ENCODE assay signal across 8 cellular contexts in genomic region chr12:60185060-60185459, GRCh38.
"Had no signal": no experiment of that assay in that cellular context is flagged by ENCODE, and none has a peak within 500 bp of the region (broad histone marks: within the 10 kb centered on the region; RNA-seq: fewer than 3 reads in every experiment).

No MANE protein-coding gene starts in this region.

- DNase-seq: GDM1, GF-D8 had no signal

- ATAC-seq: GM12878 had no signal

- FAIRE-seq: G401.6, GM12878, GM12891, GM12892, GM18507, GM19239 had no signal

- H3K4me3 ChIP-seq: GM12878 had no signal
